In genomic region chr2:174602741-174603140, GRCh38 we compare ENCODE assay signal across 1 cellular context.
TF ChIP-seq lines count a peak whose summit lies in the region.

No MANE protein-coding gene starts in this region.

TF ChIP-seq in IMR-90, 13 proteins besides CTCF, POLR2A, EP300 and RAD21 (continued from another document):
- TF ChIP-seq, protein P1, sequence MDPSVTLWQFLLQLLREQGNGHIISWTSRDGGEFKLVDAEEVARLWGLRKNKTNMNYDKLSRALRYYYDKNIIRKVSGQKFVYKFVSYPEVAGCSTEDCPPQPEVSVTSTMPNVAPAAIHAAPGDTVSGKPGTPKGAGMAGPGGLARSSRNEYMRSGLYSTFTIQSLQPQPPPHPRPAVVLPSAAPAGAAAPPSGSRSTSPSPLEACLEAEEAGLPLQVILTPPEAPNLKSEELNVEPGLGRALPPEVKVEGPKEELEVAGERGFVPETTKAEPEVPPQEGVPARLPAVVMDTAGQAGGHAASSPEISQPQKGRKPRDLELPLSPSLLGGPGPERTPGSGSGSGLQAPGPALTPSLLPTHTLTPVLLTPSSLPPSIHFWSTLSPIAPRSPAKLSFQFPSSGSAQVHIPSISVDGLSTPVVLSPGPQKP (IDR thresholded peaks at IDR 0.05; ENCODE audit: borderline replicate concordance, low read depth, low read length) = no peak
- TF ChIP-seq SMC3 (IDR thresholded peaks at IDR 0.05; ENCODE audit: low read depth, low read length) (no peak), RCOR1 (IDR thresholded peaks at IDR 0.05; ENCODE audit: insufficient replicate concordance, low read length) (no peak), FOS (IDR thresholded peaks at IDR 0.05; ENCODE audit: low read depth, low read length) (no peak), RFX5 (IDR thresholded peaks at IDR 0.05; ENCODE audit: low read depth, low read length) (no peak), MAFK (IDR thresholded peaks at IDR 0.05; ENCODE audit: low read depth, low read length) (no peak)
- TF ChIP-seq, protein P2, sequence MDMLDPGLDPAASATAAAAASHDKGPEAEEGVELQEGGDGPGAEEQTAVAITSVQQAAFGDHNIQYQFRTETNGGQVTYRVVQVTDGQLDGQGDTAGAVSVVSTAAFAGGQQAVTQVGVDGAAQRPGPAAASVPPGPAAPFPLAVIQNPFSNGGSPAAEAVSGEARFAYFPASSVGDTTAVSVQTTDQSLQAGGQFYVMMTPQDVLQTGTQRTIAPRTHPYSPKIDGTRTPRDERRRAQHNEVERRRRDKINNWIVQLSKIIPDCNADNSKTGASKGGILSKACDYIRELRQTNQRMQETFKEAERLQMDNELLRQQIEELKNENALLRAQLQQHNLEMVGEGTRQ (IDR thresholded peaks at IDR 0.05; ENCODE audit: low read depth, low read length) = no peak
